Comparison of ENCODE assay signal across 1 cellular context in genomic region chr5:6743161-6743560, GRCh38.
TF ChIP-seq lines count a peak whose summit lies in the region.

No MANE protein-coding gene starts in this region.

TF ChIP-seq in IMR-90, 13 proteins besides CTCF, POLR2A, EP300 and RAD21:
- TF ChIP-seq USF2 (IDR thresholded peaks at IDR 0.05; ENCODE audit: low read depth, low read length), result no peak
- no peak for TF ChIP-seq BHLHE40 (IDR thresholded peaks at IDR 0.05; ENCODE audit: low read depth, low read length)
- TF ChIP-seq MAZ (IDR thresholded peaks at IDR 0.05; ENCODE audit: borderline replicate concordance, low read depth, low read length), result no peak
- no peak for TF ChIP-seq ELK1 (IDR thresholded peaks at IDR 0.05; ENCODE audit: borderline replicate concordance, low read depth, low read length)
- no peak for TF ChIP-seq MXI1 (IDR thresholded peaks at IDR 0.05; ENCODE audit: borderline replicate concordance, low read depth, low read length)
- TF ChIP-seq CHD1 (IDR thresholded peaks at IDR 0.05; ENCODE audit: low read depth, low read length), result no peak
- no peak for TF ChIP-seq FOS (IDR thresholded peaks at IDR 0.05; ENCODE audit: low read depth, low read length)
- no peak for TF ChIP-seq SMC3 (IDR thresholded peaks at IDR 0.05; ENCODE audit: low read depth, low read length)
- no peak for TF ChIP-seq RFX5 (IDR thresholded peaks at IDR 0.05; ENCODE audit: low read depth, low read length)
- TF ChIP-seq RCOR1 (IDR thresholded peaks at IDR 0.05; ENCODE audit: insufficient replicate concordance, low read length), result no peak
- TF ChIP-seq NFE2L2 (IDR thresholded peaks at IDR 0.05; ENCODE audit: low read depth, low read length), result no peak
- TF ChIP-seq CEBPB (IDR thresholded peaks at IDR 0.05; ENCODE audit: low read depth, low read length), result no peak
- no peak for TF ChIP-seq MAFK (IDR thresholded peaks at IDR 0.05; ENCODE audit: low read depth, low read length)
